In the genomic region with DNA sequence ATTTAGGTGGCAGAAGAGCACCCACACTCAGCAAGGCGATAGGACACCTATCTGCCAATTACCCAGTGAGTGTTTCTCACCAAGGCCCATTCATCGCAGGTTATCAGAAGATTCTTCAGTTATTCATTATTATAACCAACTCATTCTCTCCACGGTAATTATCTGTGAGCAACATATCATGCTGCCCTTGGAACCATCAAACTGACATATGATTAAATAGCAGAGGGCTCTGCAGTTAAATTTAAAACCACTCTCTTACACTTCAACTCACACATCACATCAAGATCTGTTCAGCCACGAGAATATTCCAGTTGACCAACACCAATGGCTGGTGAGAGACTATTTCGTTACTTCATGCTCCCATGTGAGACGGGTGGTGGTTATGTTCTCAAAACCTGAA, we compare ENCODE assay signal across 4 cellular contexts.
"Had no signal": no experiment of that assay in that cellular context is flagged by ENCODE, and none has a peak within 500 bp of the region (broad histone marks: within the 10 kb centered on the region; RNA-seq: fewer than 3 reads in every experiment).

No MANE protein-coding gene starts in this region.

- H3K4me2 ChIP-seq: GM23338 had no signal

- DNase-seq: H9, HCEC 1CT, IMR-90 had no signal

- H2AFZ ChIP-seq: GM23338 had no signal

- ATAC-seq: GM23338 had no signal

- H3K4me3 ChIP-seq: GM23338 had no signal
